In genomic region chr5:96747718-96748117, GRCh38 we compare ENCODE assay signal across 15 cellular contexts.
"Had no signal": no experiment of that assay in that cellular context is flagged by ENCODE, and none has a peak within 500 bp of the region (broad histone marks: within the 10 kb centered on the region; RNA-seq: fewer than 3 reads in every experiment).

No MANE protein-coding gene starts in this region.

- H3K79me2 ChIP-seq: parathyroid adenoma had no signal

- H2AFZ ChIP-seq: parathyroid adenoma had no signal

- H3K9ac ChIP-seq: parathyroid adenoma had no signal

- ATAC-seq: activated naive CD8-positive, alpha-beta T cell treated with anti-CD3 and anti-CD28 coated beads, Interleukin-2, amount 50 U/mL, for 24 hours; activated T-helper 17 cell treated with anti-CD3 and anti-CD28 coated beads, Interleukin-2, amount 50 U/mL, for 72 hours; natural killer cell; stimulated activated naive CD8-positive, alpha-beta T cell treated with anti-CD3 and anti-CD28 coated beads, Interleukin-15, Interleukin-2, amounts not matched to agents 100 U/mL and 50 U/mL, for 24 hours; T-cell had no signal

- DNase-seq: activated CD4-positive, alpha-beta T cell treated with anti-CD3 and anti-CD28 coated beads for 1 hour; activated CD4-positive, alpha-beta T cell treated with anti-CD3 and anti-CD28 coated beads, Interleukin-2, amount 50 U/mL, for 48 hours; activated naive CD4-positive, alpha-beta T cell treated with anti-CD3 and anti-CD28 coated beads for 36 hours; activated naive CD8-positive, alpha-beta T cell treated with anti-CD3 and anti-CD28 coated beads, Interleukin-2, amount 50 U/mL, for 24 hours; erythroblast; kidney glomerular epithelial cell; natural killer cell; retina; stimulated activated naive CD8-positive, alpha-beta T cell treated with anti-CD3 and anti-CD28 coated beads, Interleukin-15, Interleukin-2, amounts not matched to agents 100 U/mL and 50 U/mL, for 24 hours; T-cell; T-helper 9 cell; trophoblast cell had no signal

- H3K9me3 ChIP-seq: neutrophil had no signal

- H3K27ac ChIP-seq: neutrophil, parathyroid adenoma had no signal

- H3K27me3 ChIP-seq: neutrophil had no signal
